In genomic region chr17:67055811-67056745, GRCh38 we compare ENCODE assay signal across 20 cellular contexts. TPM values are rescaled to one million over a fixed set of nuclear protein-coding genes. Genes with fewer than 3 reads are reported as not detected.
A peak's percentile ranks its signal among the peaks of the same experiment; 100 is the strongest.
DNase-seq lines count a peak whose midpoint lies in the region; ATAC-seq, FAIRE-seq and TF ChIP-seq lines count a peak whose summit lies in the region.
"Had no signal": no experiment of that assay in that cellular context is flagged by ENCODE, and none has a peak within 500 bp of the region (broad histone marks: within the 10 kb centered on the region; RNA-seq: fewer than 3 reads in every experiment).

No MANE protein-coding gene starts in this region.

- H3K79me1 ChIP-seq in H1 (ENCODE audit: low read depth, low read length): no peaks in the 10 kb centered on the region

- H2BK20ac ChIP-seq in H1 (ENCODE audit: low read length): no peak overlapping the region; the same call in 1 of the 2 replicates

- no peak overlapping the region for H3K18ac ChIP-seq in H1 (ENCODE audit: extremely low read depth, low read length)

- H3K27ac Mint-ChIP-seq in GM23338 (no peak overlapping the region), osteocyte (ENCODE audit: unreplicated experiment) (no peak overlapping the region)
- H3K27ac Mint-ChIP-seq: activated T-helper 17 cell treated with anti-CD3 and anti-CD28 coated beads, Interleukin-2, amount 50 U/mL, for 72 hours; neural progenitor cell had no signal

- H3K23ac ChIP-seq in H1 (ENCODE audit: insufficient read length): no peak overlapping the region

- H3F3A ChIP-seq in GM23338 (replicated peaks; ENCODE audit: low read depth): no peaks in the 10 kb centered on the region

- H2BK15ac ChIP-seq in H1 (ENCODE audit: low read length): no peak overlapping the region

- ATAC-seq in GM23338: 0 out of 3 replicates have a peak, but pooled peaks have one; percentile 22
- no peak for ATAC-seq in HG03025 (IDR thresholded peaks at IDR 0.05; ENCODE audit: low FRiP score, unreplicated experiment)
- no peak for ATAC-seq in HG03196 (IDR thresholded peaks at IDR 0.05; ENCODE audit: unreplicated experiment)
- ATAC-seq: activated T-helper 17 cell treated with anti-CD3 and anti-CD28 coated beads, Interleukin-2, amount 50 U/mL, for 72 hours; HCT116 had no signal

- H3K27me3 Mint-ChIP-seq in GM23338 (ENCODE audit: insufficient read depth, low read depth, poor library complexity) (peaks cover 2% of the 10 kb centered on the region), osteocyte (ENCODE audit: unreplicated experiment) (no peaks in the 10 kb centered on the region)
- H3K27me3 Mint-ChIP-seq: activated T-helper 17 cell treated with anti-CD3 and anti-CD28 coated beads, Interleukin-2, amount 50 U/mL, for 72 hours had no signal

- no peak overlapping the region; a peak in 1 of 7 replicates for H3K9ac ChIP-seq in H1 (replicated peaks in 1 of 4; ENCODE audit: extremely low read depth in 1 of 4, low read depth in 3 of 4, low read length in 3 of 4)
- H3K9ac ChIP-seq: neural progenitor cell had no signal

- WGBS in H1 (ENCODE audit: extremely low coverage in 1 of 2, insufficient coverage in 1 of 2, insufficient read length in 1 of 2, insufficient replicate concordance in 2 of 2, low coverage in 1 of 2, low lambda C conversion rate in 2 of 2, missing lambda C conversion rate in 1 of 2), 2 experiments: 86% methylated on average over 23 of the region's 29 CpGs; no CpG with 5 or more reads in 1 of the 2 experiments

- H2BK5ac ChIP-seq in H1 (ENCODE audit: low read depth, low read length): no peak overlapping the region

- H2AK5ac ChIP-seq in H1 (ENCODE audit: low read depth, low read length): no peak overlapping the region

- H3K23me2 ChIP-seq in H1 (ENCODE audit: low read depth, low read length): peaks cover 2% of the 10 kb centered on the region; the same call in 1 of the 2 replicates

- H3K4me3 ChIP-seq in GM23338: no peak overlapping the region
- no peak overlapping the region for H3K4me3 ChIP-seq in H1 (ENCODE audit: extremely low read depth in 1 of 4, insufficient read depth in 2 of 4, low read depth in 3 of 4, low read length in 4 of 4)
- H3K4me3 ChIP-seq: adrenal gland, neural progenitor cell, tibial nerve had no signal

- TF ChIP-seq POLR2A in H1 (IDR thresholded peaks at IDR 0.05; ENCODE audit: control extremely low read depth in 1 of 2, low read depth in 2 of 2, low read length in 2 of 2): no peak

- H2BK12ac ChIP-seq in H1 (ENCODE audit: low read depth, low read length): no peak overlapping the region

- H3K4ac ChIP-seq in H1 (replicated peaks; ENCODE audit: insufficient read length, low read depth, low read length): no peak overlapping the region

- peak overlapping the region; percentile 29; the same call in 1 of the 2 replicates for H4K8ac ChIP-seq in H1 (ENCODE audit: extremely low read depth, insufficient read depth, low read length)

- no peak overlapping the region for H3K56ac ChIP-seq in H1 (replicated peaks; ENCODE audit: insufficient read length, low read depth, low read length)

- no peak overlapping the region for H2BK120ac ChIP-seq in H1 (replicated peaks; ENCODE audit: low read depth, low read length)

- no peak for TF ChIP-seq EP300 in H1 (IDR thresholded peaks at IDR 0.05; ENCODE audit: borderline replicate concordance in 1 of 2, low read depth in 2 of 2, low read length in 2 of 2)

- H3K4me2 ChIP-seq in GM23338: no peak overlapping the region
- H3K4me2 ChIP-seq in H1 (ENCODE audit: insufficient read depth in 1 of 2, low read depth in 2 of 2, low read length in 2 of 2): no peak overlapping the region
- H3K4me2 ChIP-seq: neural progenitor cell had no signal

- no peak overlapping the region for H4K5ac ChIP-seq in H1 (ENCODE audit: insufficient read length, low read depth, low read length)

- H3K4me1 ChIP-seq in GM23338 (ENCODE audit: insufficient read depth) (no peaks in the 10 kb centered on the region), H1 (replicated peaks in 1 of 4; ENCODE audit: control insufficient read depth in 3 of 4, insufficient read depth in 4 of 4, low read length in 3 of 4) (no peaks in the 10 kb centered on the region)
- H3K4me1 ChIP-seq: adrenal gland, neural progenitor cell, tibial nerve had no signal

- H3K27me3 ChIP-seq in GM23338 (ENCODE audit: insufficient read depth): no peaks in the 10 kb centered on the region
- H3K27me3 ChIP-seq in H1 (replicated peaks in 1 of 4; ENCODE audit: control insufficient read depth in 3 of 4, extremely low read depth in 1 of 4, insufficient read depth in 3 of 4, low read length in 3 of 4): no peaks in the 10 kb centered on the region; a peak in 1 of 7 replicates
- H3K27me3 ChIP-seq: adrenal gland, neural progenitor cell, tibial nerve had no signal

- TF ChIP-seq CTCF in GM23338 (conservative IDR thresholded peaks at IDR 0.05; ENCODE audit: low read depth in 2 of 2): no peak
- TF ChIP-seq CTCF in H1 (IDR thresholded peaks at IDR 0.05; ENCODE audit: control extremely low read depth in 1 of 3, insufficient read depth in 1 of 3, low read depth in 1 of 3, low read length in 3 of 3): no peak
- TF ChIP-seq CTCF in osteocyte (IDR thresholded peaks at IDR 0.05): no peak

- H3K9me3 Mint-ChIP-seq in GM23338 (no peaks in the 10 kb centered on the region; the same call in 2 of the 3 replicates), osteocyte (ENCODE audit: unreplicated experiment) (peaks cover 3% of the 10 kb centered on the region)
- H3K9me3 Mint-ChIP-seq: activated T-helper 17 cell treated with anti-CD3 and anti-CD28 coated beads, Interleukin-2, amount 50 U/mL, for 72 hours; neural progenitor cell had no signal

- no peaks in the 10 kb centered on the region for H3K4me1 Mint-ChIP-seq in GM23338
- no peaks in the 10 kb centered on the region for H3K4me1 Mint-ChIP-seq in osteocyte (ENCODE audit: unreplicated experiment)
- H3K4me1 Mint-ChIP-seq: activated T-helper 17 cell treated with anti-CD3 and anti-CD28 coated beads, Interleukin-2, amount 50 U/mL, for 72 hours; CD14-positive monocyte had no signal

- H3K4me3 Mint-ChIP-seq in GM23338 (no peak overlapping the region), osteocyte (ENCODE audit: unreplicated experiment) (no peak overlapping the region)
- H3K4me3 Mint-ChIP-seq: activated T-helper 17 cell treated with anti-CD3 and anti-CD28 coated beads, Interleukin-2, amount 50 U/mL, for 72 hours; CD14-positive monocyte; neural progenitor cell had no signal

- peak; percentile 11 for DNase-seq in DMS53 (lab: John Stamatoyannopoulos, UW)
- DNase-seq in DMS53 treated with DMSO at 0.1 percent for 48 hours (lab: John Stamatoyannopoulos, UW; ENCODE audit: unreplicated experiment): no peak
- no peak for DNase-seq in GM23338 (ENCODE audit: low spot score)
- DNase-seq in H1 (ENCODE audit: low read depth in 1 of 2, low spot score in 2 of 2): peak in 1 of 2 experiments; percentile 46
- peak; percentile 79 for DNase-seq in osteocyte (ENCODE audit: extremely low spot score, unreplicated experiment)
- DNase-seq in NCI-H2196 (lab: John Stamatoyannopoulos, UW; ENCODE audit: unreplicated experiment): no peak
- DNase-seq: 8988T; activated CD4-positive, alpha-beta T cell treated with anti-CD3 and anti-CD28 coated beads, Interleukin-2, amount 50 U/mL, for 1 hour; mammary epithelial cell; NCI-H1048; stimulated activated CD4-positive, alpha-beta T cell treated with anti-CD3 and anti-CD28 coated beads, Interleukin-4, amount 100 ng/mL, for 4 hours had no signal

- no peaks in the 10 kb centered on the region for H3K9me2 ChIP-seq in GM23338 (ENCODE audit: insufficient read depth)

- no peaks in the 10 kb centered on the region for H3K79me2 ChIP-seq in GM23338 (replicated peaks; ENCODE audit: insufficient read depth)
- no peaks in the 10 kb centered on the region for H3K79me2 ChIP-seq in H1 (ENCODE audit: control insufficient read depth in 1 of 2, insufficient read depth in 2 of 2, low read length in 2 of 2)

- no peak for TF ChIP-seq RAD21 in H1 (IDR thresholded peaks at IDR 0.05 in 1 of 2, conservative IDR thresholded peaks at IDR 0.05 in 1 of 2; ENCODE audit: low read depth in 2 of 2, low read length in 2 of 2)

- no peak for FAIRE-seq in H1 (lab: Jason Lieb, UNC)

- H4K20me1 ChIP-seq in GM23338 (replicated peaks; ENCODE audit: insufficient read depth): no peaks in the 10 kb centered on the region
- no peaks in the 10 kb centered on the region for H4K20me1 ChIP-seq in H1 (replicated peaks in 1 of 2; ENCODE audit: control insufficient read depth in 1 of 2, insufficient read depth in 2 of 2, low read length in 2 of 2)

- POLR2A ChIA-PET in H1 (lab: Charles Lee; ENCODE audit: partially characterized antibody): no interaction called here

- H4K91ac ChIP-seq in H1 (replicated peaks; ENCODE audit: insufficient read length, low read length): no peak overlapping the region

- H3K27ac ChIP-seq in GM23338 (ENCODE audit: low read depth) (no peak overlapping the region), H1 (ENCODE audit: low read depth, low read length) (no peak overlapping the region)
- H3K27ac ChIP-seq: adrenal gland, neural progenitor cell, tibial nerve had no signal

- H2AFZ ChIP-seq in GM23338: no peak overlapping the region
- no peak overlapping the region for H2AFZ ChIP-seq in H1 (ENCODE audit: low read length)
- H2AFZ ChIP-seq: neural progenitor cell had no signal

- H3K36me3 Mint-ChIP-seq in GM23338 (ENCODE audit: low read depth): no peaks in the 10 kb centered on the region
- H3K36me3 Mint-ChIP-seq in osteocyte (ENCODE audit: unreplicated experiment): no peaks in the 10 kb centered on the region
- H3K36me3 Mint-ChIP-seq: neural progenitor cell had no signal

- H3K36me3 ChIP-seq in GM23338 (ENCODE audit: insufficient read depth) (no peaks in the 10 kb centered on the region), H1 (ENCODE audit: control insufficient read depth in 2 of 4, insufficient read depth in 4 of 4, low read length in 3 of 4) (no peaks in the 10 kb centered on the region)
- H3K36me3 ChIP-seq: adrenal gland, neural progenitor cell, tibial nerve had no signal

- CTCF ChIA-PET in H1 (lab: Charles Lee; ENCODE audit: partially characterized antibody): interaction anchor here (0.6 to 1.1 kb wide), 4 partner anchors 12 to 156 kb away, joined by 3 to 4 read pairs (median 4); partner anchors contain the start of gene CACNG1

- no peak overlapping the region for H3K14ac ChIP-seq in H1 (ENCODE audit: insufficient read length)

- no peaks in the 10 kb centered on the region for H3K9me3 ChIP-seq in H1 (ENCODE audit: insufficient read depth in 2 of 2, low read depth in 1 of 2, low read length in 1 of 2)
- H3K9me3 ChIP-seq: adrenal gland, tibial nerve had no signal

RNA-seq across cellular contexts. Expression of gene CACNG1, which starts 11.7 kb away (rescaled TPM):
- not detected in 2 replicates for total RNA-seq in GM23338 (2014; rRNA removed; shearing (Covaris generic))
- polyA plus RNA-seq in GM23338 (2016; fragmentation: Nextera tagmentation; extraction: Ambion mirVana): not detected in 2 replicates
- total RNA-seq in H1 (2021; fragmentation: NEBNext Ultra II Directional; extraction: Animal tissue kit (Norgen Biotek cat#: 25700)): not detected in 2 replicates
- polyA plus RNA-seq in H1 (2011; rRNA removed): 0.13 TPM in 1 of 2 replicates, not detected in the other
- not detected for polyA plus RNA-seq in H1 (2011; cell fraction: cytosol; rRNA removed)
- polyA plus RNA-seq in H1 (2011; cell fraction: nucleus; rRNA removed): 0.09 TPM
- not detected in 4 replicates for polyA plus RNA-seq in H1 (2012, experiment 1 of 2)
- polyA plus RNA-seq in H1 (2012, experiment 2 of 2): not detected
- not detected for polyA plus RNA-seq in H1 (2013, experiment 1 of 2)
- not detected for polyA plus RNA-seq in H1 (2013, experiment 2 of 2)
- polyA minus RNA-seq in H1 (2011; rRNA and poly(A)+ RNA removed): not detected in 2 replicates
- polyA minus RNA-seq in H1 (2011; cell fraction: cytosol; rRNA and poly(A)+ RNA removed): not detected
- polyA minus RNA-seq in H1 (2011; cell fraction: nucleus; rRNA and poly(A)+ RNA removed): not detected
- total RNA-seq in osteocyte: not detected in 2 replicates
- total RNA-seq: activated T-helper 17 cell treated with anti-CD3 and anti-CD28 coated beads, Interleukin-2, amount 50 U/mL, for 72 hours; fibroblast of villous mesenchyme; mammary epithelial cell; tibial nerve had no signal
- polyA plus RNA-seq: CD14-positive monocyte, mammary epithelial cell had no signal

Comparison
In these comparisons a context has a peak if more than half of its experiments do, and no peak if none do; other contexts are left out.
1. DNase-seq: peak in DMS53 (single experiment) and osteocyte (single experiment); none in DMS53 treated with DMSO at 0.1 percent for 48 hours (single experiment), GM23338 (single experiment) and NCI-H2196 (single experiment).